21 cellular contexts compared by ENCODE assay signal in the genomic region with DNA sequence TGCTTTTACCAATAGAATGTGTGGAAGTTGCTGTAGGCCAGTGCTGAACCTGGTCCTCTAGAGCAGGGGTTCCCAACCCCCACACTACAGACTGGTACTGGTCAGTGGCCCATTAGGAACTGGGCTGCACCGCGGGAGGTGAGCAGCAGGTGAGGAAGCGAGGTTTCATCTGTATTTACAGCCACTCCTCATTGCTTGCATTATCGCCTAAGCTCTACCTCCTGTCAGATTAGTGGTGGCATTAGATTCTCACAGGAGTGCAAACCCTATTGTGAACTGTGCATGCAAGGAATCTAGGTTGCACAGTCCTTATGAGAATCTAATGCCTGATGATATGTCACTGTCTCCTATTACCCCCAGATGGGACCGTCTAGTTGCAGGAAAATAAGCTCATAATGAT. TPM values are rescaled to one million over a fixed set of nuclear protein-coding genes. Genes with fewer than 3 reads are reported as not detected.
DNase-seq lines count a peak whose midpoint lies in the region; ATAC-seq, FAIRE-seq and TF ChIP-seq lines count a peak whose summit lies in the region.
"Had no signal": no experiment of that assay in that cellular context is flagged by ENCODE, and none has a peak within 500 bp of the region (broad histone marks: within the 10 kb centered on the region; RNA-seq: fewer than 3 reads in every experiment).

No MANE protein-coding gene starts in this region.

- POLR2A ChIA-PET in H1 (lab: Charles Lee; ENCODE audit: partially characterized antibody), result no interaction called here

- TF ChIP-seq RAD21 in H1 (IDR thresholded peaks at IDR 0.05 in 1 of 2, conservative IDR thresholded peaks at IDR 0.05 in 1 of 2; ENCODE audit: low read depth in 2 of 2, low read length in 2 of 2), result no peak

- DNase-seq in HTR-8/SVneo (ENCODE audit: insufficient read length, low spot score) (no peak), H1 (ENCODE audit: low read depth in 1 of 2, low spot score in 2 of 2) (no peak), ureter (ENCODE audit: low spot score) (no peak)
- DNase-seq: 8988T; ACHN; AML-193; BE2C; CD4-positive, alpha-beta memory T cell; COR-L47; DMS153; DND-41; GOT3; H7; HCEC 1CT had no signal

- no peaks in the 10 kb centered on the region for H3K79me2 ChIP-seq in H1 (ENCODE audit: control insufficient read depth in 1 of 2, insufficient read depth in 2 of 2, low read length in 2 of 2)

- TF ChIP-seq EP300 in H1 (IDR thresholded peaks at IDR 0.05; ENCODE audit: borderline replicate concordance in 1 of 2, low read depth in 2 of 2, low read length in 2 of 2), result no peak

- no peak overlapping the region for H3K9ac ChIP-seq in H1 (replicated peaks in 1 of 4; ENCODE audit: extremely low read depth in 1 of 4, low read depth in 3 of 4, low read length in 3 of 4)
- H3K9ac ChIP-seq: BLaER1 treated with 17β-estradiol and CSF1 and Interleukin-3, amounts not matched to agents 10 nM and 100 nM had no signal

- H3K56ac ChIP-seq in H1 (replicated peaks; ENCODE audit: insufficient read length, low read depth, low read length), result no peak overlapping the region

- H3K4me2 ChIP-seq in H1 (ENCODE audit: insufficient read depth in 1 of 2, low read depth in 2 of 2, low read length in 2 of 2), result no peak overlapping the region
- H3K4me2 ChIP-seq: A549; BLaER1 treated with 17β-estradiol and CSF1 and Interleukin-3, amounts not matched to agents 10 nM and 100 nM had no signal

- peak; percentile 42 for FAIRE-seq in HTR-8/SVneo (lab: Jason Lieb, UNC)
- no peak for FAIRE-seq in H1 (lab: Jason Lieb, UNC)
- FAIRE-seq: A549, G401.6, GM12892 had no signal

- WGBS in H1 (ENCODE audit: extremely low coverage in 1 of 2, insufficient coverage in 1 of 2, insufficient read length in 1 of 2, insufficient replicate concordance in 2 of 2, low coverage in 1 of 2, low lambda C conversion rate in 2 of 2, missing lambda C conversion rate in 1 of 2), 2 experiments, result 90% methylated on average over 5 of the region's 5 CpGs; no CpG with 5 or more reads in 1 of the 2 experiments

- no peak overlapping the region for H2BK15ac ChIP-seq in H1 (ENCODE audit: low read length)

- no peak overlapping the region for H2AFZ ChIP-seq in H1 (ENCODE audit: low read length)

- H4K91ac ChIP-seq in H1 (replicated peaks; ENCODE audit: insufficient read length, low read length), result no peak overlapping the region

- TF ChIP-seq POLR2A in H1 (IDR thresholded peaks at IDR 0.05; ENCODE audit: control extremely low read depth in 1 of 2, low read depth in 2 of 2, low read length in 2 of 2), result no peak

- no peaks in the 10 kb centered on the region for H3K27me3 ChIP-seq in H1 (replicated peaks in 1 of 4; ENCODE audit: control insufficient read depth in 3 of 4, extremely low read depth in 1 of 4, insufficient read depth in 3 of 4, low read length in 3 of 4)
- H3K27me3 ChIP-seq: BE2C; BLaER1 treated with 17β-estradiol and CSF1 and Interleukin-3, amounts not matched to agents 10 nM and 100 nM had no signal

- no peak overlapping the region for H2AK5ac ChIP-seq in H1 (ENCODE audit: low read depth, low read length)

- TF ChIP-seq CTCF in C4-2B (conservative IDR thresholded peaks at IDR 0.05) (no peak), H1 (IDR thresholded peaks at IDR 0.05; ENCODE audit: control extremely low read depth in 1 of 3, insufficient read depth in 1 of 3, low read depth in 1 of 3, low read length in 3 of 3) (no peak)

- H3K18ac ChIP-seq in H1 (ENCODE audit: extremely low read depth, low read length), result no peak overlapping the region

- no peak overlapping the region for H4K5ac ChIP-seq in H1 (ENCODE audit: insufficient read length, low read depth, low read length)

- H3K27ac ChIP-seq in C4-2B, result peak overlapping the region; percentile 28; the same call in 1 of the 2 replicates
- H3K27ac ChIP-seq in H1 (ENCODE audit: low read depth, low read length), result no peak overlapping the region
- H3K27ac ChIP-seq: A549; BLaER1 treated with 17β-estradiol and CSF1 and Interleukin-3, amounts not matched to agents 10 nM and 100 nM had no signal

- H3K14ac ChIP-seq in H1 (ENCODE audit: insufficient read length), result no peak overlapping the region

- H2BK120ac ChIP-seq in H1 (replicated peaks; ENCODE audit: low read depth, low read length), result no peak overlapping the region

- H3K23ac ChIP-seq in H1 (ENCODE audit: insufficient read length), result no peak overlapping the region

- H2BK12ac ChIP-seq in H1 (ENCODE audit: low read depth, low read length), result no peak overlapping the region

- H4K8ac ChIP-seq in H1 (ENCODE audit: extremely low read depth, insufficient read depth, low read length), result peak overlapping the region; percentile 39

- no peaks in the 10 kb centered on the region for H3K36me3 ChIP-seq in H1 (ENCODE audit: control insufficient read depth in 2 of 4, insufficient read depth in 4 of 4, low read length in 3 of 4)
- H3K36me3 ChIP-seq: BE2C; BLaER1 treated with 17β-estradiol and CSF1 and Interleukin-3, amounts not matched to agents 10 nM and 100 nM had no signal

- H3K4me1 ChIP-seq in H1 (replicated peaks in 1 of 4; ENCODE audit: control insufficient read depth in 3 of 4, insufficient read depth in 4 of 4, low read length in 3 of 4), result no peaks in the 10 kb centered on the region
- H3K4me1 ChIP-seq: A549; BE2C; BLaER1 treated with 17β-estradiol and CSF1 and Interleukin-3, amounts not matched to agents 10 nM and 100 nM had no signal

- ATAC-seq in HG02678 (IDR thresholded peaks at IDR 0.05; ENCODE audit: unreplicated experiment) (no peak), GM19324 (IDR thresholded peaks at IDR 0.05; ENCODE audit: low FRiP score, unreplicated experiment) (no peak)
- ATAC-seq: A549 had no signal

- H3K9me3 ChIP-seq in H1 (ENCODE audit: insufficient read depth in 2 of 2, low read depth in 1 of 2, low read length in 1 of 2), result no peaks in the 10 kb centered on the region
- H3K9me3 ChIP-seq: A549, BE2C had no signal

- no peak overlapping the region for H2BK20ac ChIP-seq in H1 (ENCODE audit: low read length)

- H3K4me3 ChIP-seq in H1 (ENCODE audit: extremely low read depth in 1 of 4, insufficient read depth in 2 of 4, low read depth in 3 of 4, low read length in 4 of 4), result no peak overlapping the region
- H3K4me3 ChIP-seq: A549; BLaER1 treated with 17β-estradiol and CSF1 and Interleukin-3, amounts not matched to agents 10 nM and 100 nM had no signal

- no peak overlapping the region for H3K4ac ChIP-seq in H1 (replicated peaks; ENCODE audit: insufficient read length, low read depth, low read length)

- no peaks in the 10 kb centered on the region; the same call in 1 of the 2 replicates for H3K23me2 ChIP-seq in H1 (ENCODE audit: low read depth, low read length)

- H2BK5ac ChIP-seq in H1 (ENCODE audit: low read depth, low read length), result no peak overlapping the region

- no peaks in the 10 kb centered on the region for H4K20me1 ChIP-seq in H1 (replicated peaks in 1 of 2; ENCODE audit: control insufficient read depth in 1 of 2, insufficient read depth in 2 of 2, low read length in 2 of 2)
- H4K20me1 ChIP-seq: BLaER1 treated with 17β-estradiol and CSF1 and Interleukin-3, amounts not matched to agents 10 nM and 100 nM had no signal

- CTCF ChIA-PET in H1 (lab: Charles Lee; ENCODE audit: partially characterized antibody), result interaction anchor here (1.1 kb wide), 1 partner anchor 17 kb away, joined by 4 read pairs; no protein-coding TSS in a partner anchor

- H3K79me1 ChIP-seq in H1 (ENCODE audit: low read depth, low read length), result no peaks in the 10 kb centered on the region

TF ChIP-seq in H1, 55 proteins besides CTCF, POLR2A, EP300 and RAD21 (continues in another document):
- no peak for TF ChIP-seq KDM4A (IDR thresholded peaks at IDR 0.05; ENCODE audit: low read depth, low read length, severe bottlenecking)
- no peak for TF ChIP-seq SP4 (IDR thresholded peaks at IDR 0.05; ENCODE audit: low read length)
- no peak for TF ChIP-seq TBP (IDR thresholded peaks at IDR 0.05; ENCODE audit: low read depth, low read length)
- TF ChIP-seq TCF12 (IDR thresholded peaks at IDR 0.05; ENCODE audit: low read depth, low read length), result no peak
- no peak for TF ChIP-seq TEAD4 (IDR thresholded peaks at IDR 0.05; ENCODE audit: low read depth, low read length)
- no peak for TF ChIP-seq JUND (IDR thresholded peaks at IDR 0.05; ENCODE audit: low read length)
- TF ChIP-seq, protein P1, sequence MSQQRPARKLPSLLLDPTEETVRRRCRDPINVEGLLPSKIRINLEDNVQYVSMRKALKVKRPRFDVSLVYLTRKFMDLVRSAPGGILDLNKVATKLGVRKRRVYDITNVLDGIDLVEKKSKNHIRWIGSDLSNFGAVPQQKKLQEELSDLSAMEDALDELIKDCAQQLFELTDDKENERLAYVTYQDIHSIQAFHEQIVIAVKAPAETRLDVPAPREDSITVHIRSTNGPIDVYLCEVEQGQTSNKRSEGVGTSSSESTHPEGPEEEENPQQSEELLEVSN (IDR thresholded peaks at IDR 0.05), result no peak
- no peak for TF ChIP-seq TAF1 (IDR thresholded peaks at IDR 0.05; ENCODE audit: low read depth, low read length)
- TF ChIP-seq SAP30 (IDR thresholded peaks at IDR 0.05; ENCODE audit: insufficient read depth, insufficient replicate concordance, low read length), result no peak
- TF ChIP-seq GTF2F1 (IDR thresholded peaks at IDR 0.05; ENCODE audit: borderline replicate concordance, low read depth, low read length), result no peak
- TF ChIP-seq HDAC2 (IDR thresholded peaks at IDR 0.05; ENCODE audit: borderline replicate concordance in 1 of 2, low read depth in 2 of 2, low read length in 2 of 2), result no peak

RNA-seq across cellular contexts. Expression of a gene that starts 6.1 kb away (rescaled TPM):
- total RNA-seq in H1 (2021; fragmentation: NEBNext Ultra II Directional; extraction: Animal tissue kit (Norgen Biotek cat#: 25700)), result 9.5 and 10.2 TPM in 2 replicates
- 1.8 and 2.6 TPM in 2 replicates for polyA plus RNA-seq in H1 (2011; rRNA removed)
- 3.7 TPM for polyA plus RNA-seq in H1 (2011; cell fraction: cytosol; rRNA removed)
- 2.3 TPM for polyA plus RNA-seq in H1 (2011; cell fraction: nucleus; rRNA removed)
- 2.5 to 5.4 TPM (median 2.9 TPM) in 4 replicates for polyA plus RNA-seq in H1 (2012, experiment 1 of 2)
- 0.45 TPM for polyA plus RNA-seq in H1 (2012, experiment 2 of 2)
- 9.2 TPM for polyA plus RNA-seq in H1 (2013, experiment 1 of 2)
- polyA plus RNA-seq in H1 (2013, experiment 2 of 2), result 8.4 TPM
- 3.8 and 4.9 TPM in 2 replicates for polyA minus RNA-seq in H1 (2011; rRNA and poly(A)+ RNA removed)
- 2.1 TPM for polyA minus RNA-seq in H1 (2011; cell fraction: cytosol; rRNA and poly(A)+ RNA removed)
- 11.1 TPM for polyA minus RNA-seq in H1 (2011; cell fraction: nucleus; rRNA and poly(A)+ RNA removed)
- 0.47 TPM for total RNA-seq in ureter
- polyA plus RNA-seq: A549 had no signal
